Comparison of ENCODE assay signal across 8 cellular contexts in genomic region chr19:9796113-9796773, GRCh38. TPM values are rescaled to one million over a fixed set of nuclear protein-coding genes. Genes with fewer than 3 reads are reported as not detected.
A peak's percentile ranks its signal among the peaks of the same experiment; 100 is the strongest.
DNase-seq lines count a peak whose midpoint lies in the region; ATAC-seq, FAIRE-seq and TF ChIP-seq lines count a peak whose summit lies in the region.

No MANE protein-coding gene starts in this region.

- H3K4me3 Mint-ChIP-seq in activated B cell treated with CpG ODN at 0.5 μM for 24 hours: no peak overlapping the region

- intact Hi-C loops in activated B cell treated with CpG ODN at 0.5 μM for 24 hours (cut with micrococcal nuclease): loop anchor here (1.0 to 5.0 kb wide), 8 partner anchors 11 to 660 kb away; partner anchors contain the start of genes FBXL12, ZNF266, ZNF317 and ZNF561

- no peaks in the 10 kb centered on the region for H3K27me3 Mint-ChIP-seq in activated B cell treated with CpG ODN at 0.5 μM for 24 hours

- CTCF ChIA-PET in activated B cell treated with CpG ODN at 0.5 μM for 24 hours (lab: Charles Lee): interaction anchor here (0.9 to 3.0 kb wide), 6 partner anchors 27 to 663 kb away, joined by 4 to 36 read pairs (median 5); partner anchors contain the start of gene ZNF846

- H3K36me3 Mint-ChIP-seq in activated B cell treated with CpG ODN at 0.5 μM for 24 hours (ENCODE audit: low read depth): no peaks in the 10 kb centered on the region

- FAIRE-seq in islet of Langerhans (lab: Jason Lieb, UNC): peak; percentile 99

- H3K9me3 Mint-ChIP-seq in activated B cell treated with CpG ODN at 0.5 μM for 24 hours: no peaks in the 10 kb centered on the region

- POLR2A ChIA-PET in activated B cell treated with CpG ODN at 0.5 μM for 24 hours (lab: Charles Lee): interaction anchor here (0.8 to 1.6 kb wide), 3 partner anchors 22 to 32 kb away, joined by 3 to 10 read pairs (median 3); partner anchors contain the start of genes FBXL12 and UBL5

- peak; percentile 83 for DNase-seq in Daoy (ENCODE audit: low read depth)
- DNase-seq in NCI-H446 treated with DMSO at 0.1 percent for 48 hours (lab: John Stamatoyannopoulos, UW): peak; percentile 78
- DNase-seq in activated B cell treated with CpG ODN at 0.5 μM for 24 hours: peak; percentile 62
- DNase-seq in cardiac fibroblast (ENCODE audit: low read depth in 2 of 2): peak; percentile 94 to 95
- peak; percentile 67 to 77 for DNase-seq in stimulated activated CD4-positive, alpha-beta T cell treated with anti-CD3 and anti-CD28 coated beads, Interleukin-15, amount 100 ng/mL, for 48 hours (ENCODE audit: low read depth in 2 of 2)

- TF ChIP-seq CTCF in activated B cell treated with CpG ODN at 0.5 μM for 24 hours (IDR thresholded peaks at IDR 0.05): no peak
- peak; percentile 80 for TF ChIP-seq CTCF in cardiac fibroblast (IDR thresholded peaks at IDR 0.05; ENCODE audit: low read depth, low read length)

- ATAC-seq in HG03103 (IDR thresholded peaks at IDR 0.05; ENCODE audit: low read depth, unreplicated experiment): peak; percentile 36
- peak; percentile 16 for ATAC-seq in activated B cell treated with CpG ODN at 0.5 μM for 24 hours (ENCODE audit: low read depth)
- no peak for ATAC-seq in GM21737 (IDR thresholded peaks at IDR 0.05; ENCODE audit: unreplicated experiment)

- peaks cover 12% of the 10 kb centered on the region for H3K4me1 Mint-ChIP-seq in activated B cell treated with CpG ODN at 0.5 μM for 24 hours

- H3K4me3 ChIP-seq in cardiac fibroblast (replicated peaks in 1 of 2; ENCODE audit: low read depth in 2 of 2, low read length in 2 of 2): no peak overlapping the region

- H3K27ac Mint-ChIP-seq in activated B cell treated with CpG ODN at 0.5 μM for 24 hours: peak overlapping the region; percentile 70

RNA-seq across cellular contexts. Expression of gene FBXL12, which starts 22.6 kb away (rescaled TPM):
- 9.0 and 13.9 TPM in 2 replicates for total RNA-seq in Daoy (2014; rRNA removed; shearing (Covaris generic))
- total RNA-seq in activated B cell treated with CpG ODN at 0.5 μM for 24 hours: 34.6 and 41.9 TPM in 2 replicates

RNA-seq across cellular contexts. Expression of gene ZNF846, which starts 27.7 kb away (rescaled TPM):
- 1.5 and 2.1 TPM in 2 replicates for total RNA-seq in Daoy (2014; rRNA removed; shearing (Covaris generic))
- 7.9 and 10.7 TPM in 2 replicates for total RNA-seq in activated B cell treated with CpG ODN at 0.5 μM for 24 hours

RNA-seq across cellular contexts. Expression of gene UBL5, which starts 31.5 kb away (rescaled TPM):
- 467 and 704 TPM in 2 replicates for total RNA-seq in Daoy (2014; rRNA removed; shearing (Covaris generic))
- 270 and 285 TPM in 2 replicates for total RNA-seq in activated B cell treated with CpG ODN at 0.5 μM for 24 hours

RNA-seq across cellular contexts. Expression of gene PIN1, which starts 38.9 kb away (rescaled TPM):
- 127 and 131 TPM in 2 replicates for total RNA-seq in Daoy (2014; rRNA removed; shearing (Covaris generic))
- total RNA-seq in activated B cell treated with CpG ODN at 0.5 μM for 24 hours: 57.1 and 66.0 TPM in 2 replicates
